13 cellular contexts compared by ENCODE assay signal in the genomic region with DNA sequence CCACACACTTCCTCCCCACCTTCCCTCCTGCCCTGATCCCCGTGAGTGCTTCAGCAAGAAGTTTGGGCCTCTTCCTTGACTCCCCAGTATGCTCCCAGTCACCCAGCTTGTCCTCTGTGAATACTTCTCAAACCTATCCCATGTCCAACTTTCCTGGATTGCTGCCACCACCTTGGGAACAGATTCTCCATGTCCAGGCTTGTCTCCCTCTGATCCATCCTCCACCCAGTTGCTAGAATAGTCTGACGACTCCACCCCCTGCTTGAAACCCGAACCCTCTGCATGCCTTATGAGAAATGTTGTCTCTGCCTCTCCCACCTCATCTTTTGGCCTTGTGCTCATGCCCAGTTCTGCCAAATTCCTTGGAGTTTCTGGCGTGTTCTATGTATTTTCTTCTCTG.
A peak's percentile ranks its signal among the peaks of the same experiment; 100 is the strongest.
DNase-seq lines count a peak whose midpoint lies in the region; ATAC-seq, FAIRE-seq and TF ChIP-seq lines count a peak whose summit lies in the region.
"Had no signal": no experiment of that assay in that cellular context is flagged by ENCODE, and none has a peak within 500 bp of the region (broad histone marks: within the 10 kb centered on the region; RNA-seq: fewer than 3 reads in every experiment).

No MANE protein-coding gene starts in this region.

- ATAC-seq in GM18870 (IDR thresholded peaks at IDR 0.05; ENCODE audit: unreplicated experiment): no peak
- ATAC-seq: activated CD8-positive, alpha-beta T cell treated with anti-CD3 and anti-CD28 coated beads, Interleukin-2, amount 10 ng/mL, durations not matched to agents 7 days and 5 days; T-cell had no signal

- H3K4me1 ChIP-seq in skeletal muscle tissue (ENCODE audit: control insufficient read depth in 3 of 3, insufficient read depth in 3 of 3, low read length in 3 of 3): peaks cover 54 to 60% (median 56%) of the 10 kb centered on the region in 3 donors
- H3K4me1 ChIP-seq: testis had no signal

- no peak overlapping the region for H3K4me3 ChIP-seq in fibroblast of the aortic adventitia (ENCODE audit: low read depth, low read length)
- H3K4me3 ChIP-seq in skeletal muscle tissue (ENCODE audit: low read length in 3 of 3): no peak overlapping the region
- H3K4me3 ChIP-seq: testis had no signal

- H3K9ac ChIP-seq in skeletal muscle tissue (ENCODE audit: low read depth in 1 of 3, low read length in 3 of 3): peak overlapping the region in 1 of 3 donors; percentile 20

- FAIRE-seq in RCC 7860 (lab: Jason Lieb, UNC): no peak
- FAIRE-seq: endometrium had no signal

- no peaks in the 10 kb centered on the region for H3K9me3 ChIP-seq in skeletal muscle tissue (ENCODE audit: control insufficient read depth in 3 of 3, low read length in 3 of 3)
- H3K9me3 ChIP-seq: testis had no signal

- peak overlapping the region; percentile 95 for H3K27ac ChIP-seq in skeletal muscle tissue (ENCODE audit: low read depth, low read length)
- H3K27ac ChIP-seq: testis had no signal

- H3K27me3 ChIP-seq in skeletal muscle tissue (ENCODE audit: control insufficient read depth in 3 of 3, insufficient read depth in 3 of 3, low read length in 3 of 3): no peaks in the 10 kb centered on the region
- H3K27me3 ChIP-seq: testis had no signal

- no peak for TF ChIP-seq CTCF in fibroblast of the aortic adventitia (IDR thresholded peaks at IDR 0.05; ENCODE audit: insufficient read depth, low read length)

- H3K36me3 ChIP-seq in skeletal muscle tissue (ENCODE audit: control insufficient read depth in 3 of 3, insufficient read depth in 3 of 3, low read length in 3 of 3): no peaks in the 10 kb centered on the region

- peak; percentile 92 for DNase-seq in HPDE6-E6E7 (ENCODE audit: extremely low spot score)
- DNase-seq in SW480 (ENCODE audit: low spot score): peak; percentile 20
- DNase-seq in fibroblast of the aortic adventitia (ENCODE audit: low read depth): peak; percentile 81
- DNase-seq in anterior cingulate cortex (lab: John Stamatoyannopoulos, UW): no peak
- no peak for DNase-seq in RCC 7860 (ENCODE audit: low spot score)
- DNase-seq: activated CD8-positive, alpha-beta T cell treated with anti-CD3 and anti-CD28 coated beads, Interleukin-2, amount 10 ng/mL, durations not matched to agents 7 days and 5 days; activated naive CD8-positive, alpha-beta T cell treated with anti-CD3 and anti-CD28 coated beads for 36 hours; MM.1S; T-cell; testis had no signal

Comparison
In these comparisons a context has a peak if more than half of its experiments do, and no peak if none do; other contexts are left out.
1. DNase-seq: peak in HPDE6-E6E7 (single experiment), SW480 (single experiment) and fibroblast of the aortic adventitia (single experiment); none in anterior cingulate cortex (0 of 58) and RCC 7860 (single experiment).